27 cellular contexts compared by ENCODE assay signal in genomic region chr2:190922411-190922810, GRCh38. TPM values are rescaled to one million over a fixed set of nuclear protein-coding genes. Genes with fewer than 3 reads are reported as not detected.
DNase-seq lines count a peak whose midpoint lies in the region; ATAC-seq, FAIRE-seq and TF ChIP-seq lines count a peak whose summit lies in the region.
"Had no signal": no experiment of that assay in that cellular context is flagged by ENCODE, and none has a peak within 500 bp of the region (broad histone marks: within the 10 kb centered on the region; RNA-seq: fewer than 3 reads in every experiment).

No MANE protein-coding gene starts in this region.

- H3K36me3 Mint-ChIP-seq in stimulated activated naive CD8-positive, alpha-beta T cell treated with anti-CD3 and anti-CD28 coated beads, Interleukin-15, Interleukin-2, amounts not matched to agents 100 ng/mL and 50 ng/mL, for 24 hours (ENCODE audit: low read depth), result peaks cover 79% of the 10 kb centered on the region
- H3K36me3 Mint-ChIP-seq in activated T-helper 1 cell treated with anti-CD3 and anti-CD28 coated beads, Interleukin-12 subunit alpha, Interleukin-12 subunit beta, Interleukin-2, Interleukin-4 antibody, amounts not matched to agents 30 ng/mL and 10 ng/mL and 1 ng/mL, durations not matched to agents 14 hours and 24 hours and 36 hours (ENCODE audit: low read depth), result peaks cover 58% of the 10 kb centered on the region

- WGBS in mesendoderm (ENCODE audit: extremely low coverage, insufficient coverage, low lambda C conversion rate), result no CpG with 5 or more reads among the region's 1 CpG

- H3K27me3 ChIP-seq in mesendoderm (ENCODE audit: insufficient read depth, low read length, poor library complexity), result no peaks in the 10 kb centered on the region
- H3K27me3 ChIP-seq: esophagus muscularis mucosa, gastrocnemius medialis had no signal

- no peak overlapping the region for H2BK15ac ChIP-seq in mesendoderm (replicated peaks; ENCODE audit: low read depth)

- H3K23ac ChIP-seq in mesendoderm (ENCODE audit: low read length), result no peak overlapping the region

- H2AK5ac ChIP-seq in mesendoderm (ENCODE audit: low read length), result no peak overlapping the region

- no peak overlapping the region for H3K4me2 ChIP-seq in mesendoderm (ENCODE audit: low read length)
- H3K4me2 ChIP-seq: SK-N-SH had no signal

- no peak overlapping the region for H3K4ac ChIP-seq in mesendoderm (ENCODE audit: low read depth, low read length)

- TF ChIP-seq POLR2A in GM12892 (IDR thresholded peaks at IDR 0.05; ENCODE audit: low read depth, low read length), result no peak

- no peak overlapping the region for H2BK5ac ChIP-seq in mesendoderm (ENCODE audit: low read length)

- H4K5ac ChIP-seq in mesendoderm (ENCODE audit: low read length), result no peak overlapping the region

- FAIRE-seq in GM12892 (lab: Jason Lieb, UNC), result no peak

- no peak for ATAC-seq in stimulated activated naive CD8-positive, alpha-beta T cell treated with anti-CD3 and anti-CD28 coated beads, Interleukin-15, amount 100 ng/mL, for 72 hours
- no peak for ATAC-seq in left lobe of liver
- ATAC-seq: gastrocnemius medialis, sciatic nerve had no signal

- intact Hi-C loops in activated T-helper 1 cell treated with anti-CD3 and anti-CD28 coated beads, Interleukin-12 subunit alpha, Interleukin-12 subunit beta, Interleukin-2, Interleukin-4 antibody, amounts not matched to agents 30 ng/mL and 10 ng/mL and 1 ng/mL, durations not matched to agents 14 hours and 24 hours and 36 hours (cut with micrococcal nuclease), result no loop called here

- H3K4me3 Mint-ChIP-seq in stimulated activated naive CD8-positive, alpha-beta T cell treated with anti-CD3 and anti-CD28 coated beads, Interleukin-15, Interleukin-2, amounts not matched to agents 100 ng/mL and 50 ng/mL, for 24 hours, result no peak overlapping the region
- H3K4me3 Mint-ChIP-seq in stimulated activated naive CD8-positive, alpha-beta T cell treated with anti-CD3 and anti-CD28 coated beads, Interleukin-15, amount 100 ng/mL, for 72 hours, result no peak overlapping the region
- no peak overlapping the region for H3K4me3 Mint-ChIP-seq in activated T-helper 1 cell treated with anti-CD3 and anti-CD28 coated beads, Interleukin-12 subunit alpha, Interleukin-12 subunit beta, Interleukin-2, Interleukin-4 antibody, amounts not matched to agents 30 ng/mL and 10 ng/mL and 1 ng/mL, durations not matched to agents 14 hours and 24 hours and 36 hours
- H3K4me3 Mint-ChIP-seq: brain, IgD-negative memory B cell, neural crest cell had no signal

- H3K56ac ChIP-seq in mesendoderm (ENCODE audit: low read length), result no peak overlapping the region

- H3K4me1 ChIP-seq in mesendoderm (ENCODE audit: control insufficient read depth, low read depth, low read length), result no peaks in the 10 kb centered on the region
- H3K4me1 ChIP-seq: gastrocnemius medialis had no signal

- no peak overlapping the region for H3K9ac ChIP-seq in mesendoderm (ENCODE audit: low read length)
- H3K9ac ChIP-seq: SK-N-SH had no signal

- H3K4me3 ChIP-seq in mesendoderm (ENCODE audit: low read length), result no peak overlapping the region
- H3K4me3 ChIP-seq: coronary artery, esophagus muscularis mucosa, gastrocnemius medialis, left ventricle myocardium inferior had no signal

- H3K18ac ChIP-seq in mesendoderm (ENCODE audit: low read length), result no peak overlapping the region

- peak overlapping the region; percentile 50 for H3K27ac Mint-ChIP-seq in stimulated activated naive CD8-positive, alpha-beta T cell treated with anti-CD3 and anti-CD28 coated beads, Interleukin-15, Interleukin-2, amounts not matched to agents 100 ng/mL and 50 ng/mL, for 24 hours
- H3K27ac Mint-ChIP-seq in stimulated activated naive CD8-positive, alpha-beta T cell treated with anti-CD3 and anti-CD28 coated beads, Interleukin-15, amount 100 ng/mL, for 72 hours, result peak overlapping the region in 1 of 2 donors; percentile 49
- peak overlapping the region; percentile 21 for H3K27ac Mint-ChIP-seq in activated T-helper 1 cell treated with anti-CD3 and anti-CD28 coated beads, Interleukin-12 subunit alpha, Interleukin-12 subunit beta, Interleukin-2, Interleukin-4 antibody, amounts not matched to agents 30 ng/mL and 10 ng/mL and 1 ng/mL, durations not matched to agents 14 hours and 24 hours and 36 hours
- H3K27ac Mint-ChIP-seq: progenitor cell of endocrine pancreas had no signal

- no peaks in the 10 kb centered on the region for H3K36me3 ChIP-seq in mesendoderm (ENCODE audit: control insufficient read depth, insufficient read depth, low read length)

- H2BK120ac ChIP-seq in mesendoderm (ENCODE audit: low read depth, low read length), result no peak overlapping the region

- H3K9me3 Mint-ChIP-seq in stimulated activated naive CD8-positive, alpha-beta T cell treated with anti-CD3 and anti-CD28 coated beads, Interleukin-15, Interleukin-2, amounts not matched to agents 100 ng/mL and 50 ng/mL, for 24 hours, result no peaks in the 10 kb centered on the region
- no peaks in the 10 kb centered on the region for H3K9me3 Mint-ChIP-seq in stimulated activated naive CD8-positive, alpha-beta T cell treated with anti-CD3 and anti-CD28 coated beads, Interleukin-15, amount 100 ng/mL, for 72 hours
- no peaks in the 10 kb centered on the region for H3K9me3 Mint-ChIP-seq in activated T-helper 1 cell treated with anti-CD3 and anti-CD28 coated beads, Interleukin-12 subunit alpha, Interleukin-12 subunit beta, Interleukin-2, Interleukin-4 antibody, amounts not matched to agents 30 ng/mL and 10 ng/mL and 1 ng/mL, durations not matched to agents 14 hours and 24 hours and 36 hours
- H3K9me3 Mint-ChIP-seq: brain, IgD-negative memory B cell, neural crest cell had no signal

- no peak overlapping the region for H3K27ac ChIP-seq in mesendoderm (ENCODE audit: low read depth, low read length)
- H3K27ac ChIP-seq: esophagus muscularis mucosa, gastrocnemius medialis, left ventricle myocardium inferior, RWPE1 had no signal

- H3K79me1 ChIP-seq in mesendoderm (ENCODE audit: low read length), result no peaks in the 10 kb centered on the region

- H3K27me3 Mint-ChIP-seq in stimulated activated naive CD8-positive, alpha-beta T cell treated with anti-CD3 and anti-CD28 coated beads, Interleukin-15, Interleukin-2, amounts not matched to agents 100 ng/mL and 50 ng/mL, for 24 hours, result no peaks in the 10 kb centered on the region
- H3K27me3 Mint-ChIP-seq in stimulated activated naive CD8-positive, alpha-beta T cell treated with anti-CD3 and anti-CD28 coated beads, Interleukin-15, amount 100 ng/mL, for 72 hours, result no peaks in the 10 kb centered on the region
- H3K27me3 Mint-ChIP-seq in activated T-helper 1 cell treated with anti-CD3 and anti-CD28 coated beads, Interleukin-12 subunit alpha, Interleukin-12 subunit beta, Interleukin-2, Interleukin-4 antibody, amounts not matched to agents 30 ng/mL and 10 ng/mL and 1 ng/mL, durations not matched to agents 14 hours and 24 hours and 36 hours (ENCODE audit: insufficient read depth), result no peaks in the 10 kb centered on the region
- H3K27me3 Mint-ChIP-seq: brain, IgD-negative memory B cell, progenitor cell of endocrine pancreas had no signal

- no peak for DNase-seq in stimulated activated naive CD8-positive, alpha-beta T cell treated with anti-CD3 and anti-CD28 coated beads, Interleukin-15, amount 100 ng/mL, for 72 hours
- no peak for DNase-seq in activated T-helper 1 cell treated with anti-CD3 and anti-CD28 coated beads, Interleukin-12 subunit alpha, Interleukin-12 subunit beta, Interleukin-2, Interleukin-4 antibody, amounts not matched to agents 30 ng/mL and 10 ng/mL and 1 ng/mL, durations not matched to agents 14 hours and 24 hours and 36 hours (ENCODE audit: low spot score)
- peak; percentile 74 for DNase-seq in mesendoderm
- no peak for DNase-seq in left lobe of liver (ENCODE audit: low spot score)
- DNase-seq in NCI-H2029 treated with DMSO at 0.1 percent for 48 hours (lab: John Stamatoyannopoulos, UW), result no peak
- DNase-seq in GM12892 (ENCODE audit: insufficient read length), result no peak
- DNase-seq in SHP77 (lab: John Stamatoyannopoulos, UW), result no peak
- DNase-seq: ACHN; activated CD4-positive, alpha-beta T cell treated with anti-CD3 and anti-CD28 coated beads for 48 hours; gastrocnemius medialis; hippocampal formation; left ventricle myocardium inferior; NCI-H1092; NCI-H187; NCI-H69; SK-N-SH; stimulated activated CD4-positive, alpha-beta T cell treated with anti-CD3 and anti-CD28 coated beads, Interleukin-15, amount 100 ng/mL, for 24 hours; T-helper 2 cell had no signal

- H3K79me2 ChIP-seq in mesendoderm (ENCODE audit: control insufficient read depth, insufficient read depth, low read length), result no peaks in the 10 kb centered on the region

- H4K8ac ChIP-seq in mesendoderm (ENCODE audit: low read depth, low read length), result no peak overlapping the region

- peaks cover 30% of the 10 kb centered on the region for H3K4me1 Mint-ChIP-seq in stimulated activated naive CD8-positive, alpha-beta T cell treated with anti-CD3 and anti-CD28 coated beads, Interleukin-15, Interleukin-2, amounts not matched to agents 100 ng/mL and 50 ng/mL, for 24 hours (ENCODE audit: low read depth)
- peaks cover 28% of the 10 kb centered on the region for H3K4me1 Mint-ChIP-seq in stimulated activated naive CD8-positive, alpha-beta T cell treated with anti-CD3 and anti-CD28 coated beads, Interleukin-15, amount 100 ng/mL, for 72 hours
- H3K4me1 Mint-ChIP-seq in activated T-helper 1 cell treated with anti-CD3 and anti-CD28 coated beads, Interleukin-12 subunit alpha, Interleukin-12 subunit beta, Interleukin-2, Interleukin-4 antibody, amounts not matched to agents 30 ng/mL and 10 ng/mL and 1 ng/mL, durations not matched to agents 14 hours and 24 hours and 36 hours (ENCODE audit: low read depth), result peaks cover 28% of the 10 kb centered on the region
- H3K4me1 Mint-ChIP-seq: brain, neural crest cell had no signal

RNA-seq across cellular contexts. Expression of gene GLS, which starts 41.8 kb away (rescaled TPM):
- 220 and 237 TPM in 2 replicates for total RNA-seq in activated T-helper 1 cell treated with anti-CD3 and anti-CD28 coated beads, Interleukin-12 subunit alpha, Interleukin-12 subunit beta, Interleukin-2, Interleukin-4 antibody, amounts not matched to agents 30 ng/mL and 10 ng/mL and 1 ng/mL, durations not matched to agents 14 hours and 24 hours and 36 hours
- polyA plus RNA-seq in mesendoderm (2013, experiment 1 of 2), result 41.6 TPM
- polyA plus RNA-seq in mesendoderm (2013, experiment 2 of 2), result 41.3 TPM
- total RNA-seq in left lobe of liver, result 10.2 TPM
- polyA plus RNA-seq in GM12892 (2012; ENCODE audit: missing spikeins), result 103 TPM

Comparison
In these comparisons a context has a peak if more than half of its experiments do, and no peak if none do; other contexts are left out.
1. RNA of gene GLS, which starts 41.8 kb away (total RNA-seq): 220 to 237 TPM in activated T-helper 1 cell treated with anti-CD3 and anti-CD28 coated beads, Interleukin-12 subunit alpha, Interleukin-12 subunit beta, Interleukin-2, Interleukin-4 antibody, amounts not matched to agents 30 ng/mL and 10 ng/mL and 1 ng/mL, durations not matched to agents 14 hours and 24 hours and 36 hours; 10.2 TPM in left lobe of liver (single experiment); every median in the first group is over 10 times any median in the second.